13 cellular contexts compared by ENCODE assay signal in the genomic region with DNA sequence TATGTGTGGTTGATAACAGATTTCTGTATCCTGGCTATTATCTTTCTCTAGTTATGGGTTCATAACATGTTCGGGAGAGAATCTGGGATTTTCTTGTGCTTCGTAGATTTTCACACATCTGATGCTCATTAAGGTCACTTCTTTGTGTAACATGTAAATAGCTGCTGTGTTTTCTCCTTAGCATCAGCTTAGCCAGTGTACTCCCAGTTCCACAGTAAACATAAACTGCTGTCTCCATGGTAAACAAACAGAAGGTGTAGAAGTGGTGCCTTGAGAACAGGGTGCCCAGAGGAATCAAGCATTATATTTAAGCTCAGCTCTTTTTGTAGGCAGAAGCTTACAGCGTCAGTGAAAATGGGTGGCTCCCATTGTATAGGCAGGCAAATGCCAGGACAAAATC.
DNase-seq lines count a peak whose midpoint lies in the region; ATAC-seq and TF ChIP-seq lines count a peak whose summit lies in the region.
"Had no signal": no experiment of that assay in that cellular context is flagged by ENCODE, and none has a peak within 500 bp of the region (broad histone marks: within the 10 kb centered on the region; RNA-seq: fewer than 3 reads in every experiment).

No MANE protein-coding gene starts in this region.

- no peaks in the 10 kb centered on the region for H3K9me3 ChIP-seq in esophagus squamous epithelium
- no peaks in the 10 kb centered on the region for H3K9me3 ChIP-seq in muscle layer of colon (ENCODE audit: low read length)
- no peaks in the 10 kb centered on the region for H3K9me3 ChIP-seq in thoracic aorta
- H3K9me3 ChIP-seq: body of pancreas had no signal

- H3K4me3 ChIP-seq in esophagus squamous epithelium (no peak overlapping the region), muscle layer of colon (ENCODE audit: low read depth in 1 of 2, low read length in 2 of 2) (no peak overlapping the region), thoracic aorta (peak overlapping the region; percentile 36)
- H3K4me3 ChIP-seq: body of pancreas had no signal

- 78% methylated on average over 3 of the region's 3 CpGs for WGBS in esophagus squamous epithelium, 2 donors

- H3K27me3 ChIP-seq in esophagus squamous epithelium (no peaks in the 10 kb centered on the region), muscle layer of colon (ENCODE audit: control insufficient read depth in 1 of 2, insufficient read depth in 2 of 2, low read length in 2 of 2) (no peaks in the 10 kb centered on the region), thoracic aorta (replicated peaks; ENCODE audit: insufficient read depth) (no peaks in the 10 kb centered on the region)
- H3K27me3 ChIP-seq: body of pancreas had no signal

- H3K27ac ChIP-seq in esophagus squamous epithelium (peak overlapping the region; percentile 18 to 78 (median 70)), muscle layer of colon (ENCODE audit: low read depth, low read length) (peak overlapping the region; percentile 50), thoracic aorta (peak overlapping the region; percentile 81 to 90)

- TF ChIP-seq CTCF in esophagus squamous epithelium (IDR thresholded peaks at IDR 0.05) (no peak), thoracic aorta (IDR thresholded peaks at IDR 0.05) (no peak)

- no peak for ATAC-seq in thoracic aorta (ENCODE audit: insufficient number of reproducible peaks, low FRiP score, low read depth)
- ATAC-seq: body of pancreas had no signal

- H3K9ac ChIP-seq in muscle layer of colon (ENCODE audit: low read length): no peak overlapping the region

- DNase-seq in SK-MEL-5 (ENCODE audit: low read depth, low spot score) (peak; percentile 7), esophagus squamous epithelium (lab: John Stamatoyannopoulos, UW) (no peak), thoracic aorta (ENCODE audit: low spot score) (no peak), NCI-H526 treated with DMSO at 0.1 percent for 48 hours (lab: John Stamatoyannopoulos, UW) (no peak), NCI-H510A treated with DMSO at 0.1 percent for 48 hours (lab: John Stamatoyannopoulos, UW) (no peak), NCI-H2171 treated with DMSO at 0.1 percent for 48 hours (lab: John Stamatoyannopoulos, UW) (no peak)
- DNase-seq: activated CD8-positive, alpha-beta memory T cell treated with anti-CD3 and anti-CD28 coated beads, Interleukin-2, amount 50 U/mL, for 4 hours; body of pancreas; DMS153; NCI-H2171; SHP77 treated with DMSO at 0.1 percent for 48 hours; stimulated activated naive CD4-positive, alpha-beta T cell had no signal

- H3K4me1 ChIP-seq in esophagus squamous epithelium: peaks cover 17 to 72% (median 23%) of the 10 kb centered on the region in 3 donors
- H3K4me1 ChIP-seq in muscle layer of colon (ENCODE audit: insufficient read depth, low read length): peaks cover 55% of the 10 kb centered on the region
- H3K4me1 ChIP-seq in thoracic aorta (ENCODE audit: control insufficient read depth in 1 of 2, low read depth in 2 of 2): peaks cover 68 to 99% of the 10 kb centered on the region in 2 donors

- intact Hi-C loops in esophagus squamous epithelium (cut with DNase I): no loop called here

- in situ Hi-C loops in SK-MEL-5 (cut with HindIII; ENCODE audit: low pct_unique_long_range_greater_than_20kb, low sequenced_read_pairs): no loop called here

- TF ChIP-seq POLR2A in esophagus squamous epithelium (IDR thresholded peaks at IDR 0.05): no peak

- H3K36me3 ChIP-seq in esophagus squamous epithelium (no peaks in the 10 kb centered on the region), muscle layer of colon (ENCODE audit: insufficient read depth, low read length) (no peaks in the 10 kb centered on the region), thoracic aorta (no peaks in the 10 kb centered on the region)
